ENCODE assay signal across 9 cellular contexts in genomic region chr1:94417702-94417961, GRCh38. TPM values are rescaled to one million over a fixed set of nuclear protein-coding genes. Genes with fewer than 3 reads are reported as not detected.
DNase-seq lines count a peak whose midpoint lies in the region; ATAC-seq and TF ChIP-seq lines count a peak whose summit lies in the region.
"Had no signal": no experiment of that assay in that cellular context is flagged by ENCODE, and none has a peak within 500 bp of the region (broad histone marks: within the 10 kb centered on the region; RNA-seq: fewer than 3 reads in every experiment).

No MANE protein-coding gene starts in this region.

- no peak overlapping the region for H2BK12ac ChIP-seq in trophoblast cell (ENCODE audit: low read length)

- H4K20me1 ChIP-seq in OCI-LY7 (ENCODE audit: insufficient read depth, low read length) (peaks cover 25% of the 10 kb centered on the region; the same call in 1 of the 2 replicates), fibroblast of lung (ENCODE audit: control insufficient read depth, extremely low read depth, insufficient read depth, low read length) (no peaks in the 10 kb centered on the region)

- peak overlapping the region; percentile 59 for H3K9ac ChIP-seq in fibroblast of lung (ENCODE audit: insufficient read depth, low read length)
- H3K9ac ChIP-seq in trophoblast cell (ENCODE audit: low read length), result peak overlapping the region; percentile 0

- no peak overlapping the region for H3K4ac ChIP-seq in trophoblast cell (ENCODE audit: low read depth, low read length)

- H3K4me1 ChIP-seq in CD4-positive, CD25-positive, alpha-beta regulatory T cell (ENCODE audit: control insufficient read depth, insufficient read depth, low read length, poor library complexity, severe bottlenecking), result peaks cover 25% of the 10 kb centered on the region
- H3K4me1 ChIP-seq in OCI-LY7 (ENCODE audit: insufficient read depth, low read length, poor library complexity, severe bottlenecking), result peaks cover 30% of the 10 kb centered on the region
- peaks cover 6% of the 10 kb centered on the region for H3K4me1 ChIP-seq in fibroblast of lung (ENCODE audit: control insufficient read depth, extremely low read depth, insufficient read depth, low read length)
- H3K4me1 ChIP-seq in trophoblast cell (ENCODE audit: control insufficient read depth in 1 of 2, insufficient read depth in 2 of 2, low read length in 2 of 2), result peaks cover 4 to 5% of the 10 kb centered on the region in 2 experiments

- peaks cover 8% of the 10 kb centered on the region for H3K79me1 ChIP-seq in trophoblast cell (ENCODE audit: low read length)

- peak overlapping the region; percentile 75 for H4K91ac ChIP-seq in trophoblast cell (ENCODE audit: low read depth, low read length)

- H3K36me3 Mint-ChIP-seq in CD4-positive, CD25-positive, alpha-beta regulatory T cell, result no peaks in the 10 kb centered on the region

- CTCF ChIA-PET in OCI-LY7 (lab: Charles Lee; ENCODE audit: unreplicated experiment), result no interaction called here

- H4K12ac ChIP-seq in trophoblast cell (ENCODE audit: low read depth, low read length), result peak overlapping the region; percentile 76

- peak overlapping the region; percentile 79 for H3K18ac ChIP-seq in trophoblast cell (ENCODE audit: low read length)

- no CpG with 5 or more reads among the region's 9 CpGs for WGBS in trophoblast cell (ENCODE audit: extremely low coverage, insufficient coverage, insufficient read length)

- no peak overlapping the region for H2AK5ac ChIP-seq in trophoblast cell (ENCODE audit: low read length)

- peaks cover 18 to 43% (median 30%) of the 10 kb centered on the region in 4 donors for H3K4me1 Mint-ChIP-seq in CD4-positive, CD25-positive, alpha-beta regulatory T cell

- H3K4me3 ChIP-seq in CD4-positive, CD25-positive, alpha-beta regulatory T cell (ENCODE audit: low read depth, low read length), result peak overlapping the region; percentile 96
- peak overlapping the region; percentile 91 for H3K4me3 ChIP-seq in OCI-LY7 (ENCODE audit: low read depth, low read length, poor library complexity, severe bottlenecking)
- H3K4me3 ChIP-seq in fibroblast of lung (replicated peaks in 1 of 4; ENCODE audit: control extremely low read depth in 1 of 4, insufficient read depth in 1 of 4, low read depth in 3 of 4, low read length in 4 of 4), result peak overlapping the region; percentile 34 to 95 (median 65)
- H3K4me3 ChIP-seq in trophoblast cell (ENCODE audit: low read depth, low read length), result peak overlapping the region; percentile 99

- peaks cover 2% of the 10 kb centered on the region for H3K27me3 ChIP-seq in CD4-positive, CD25-positive, alpha-beta regulatory T cell (ENCODE audit: control insufficient read depth, insufficient read depth, low read length)
- H3K27me3 ChIP-seq in fibroblast of lung (ENCODE audit: control insufficient read depth, insufficient read depth, low read length), result no peaks in the 10 kb centered on the region
- no peaks in the 10 kb centered on the region for H3K27me3 ChIP-seq in trophoblast cell (ENCODE audit: insufficient read depth, low read length)

- no peaks in the 10 kb centered on the region for H3K9me2 ChIP-seq in OCI-LY7 (ENCODE audit: insufficient read depth, low read length)

- no peak overlapping the region for H3K23ac ChIP-seq in trophoblast cell (ENCODE audit: low read length)

- H2AFZ ChIP-seq in OCI-LY7 (ENCODE audit: low read length) (peak overlapping the region; percentile 97), fibroblast of lung (ENCODE audit: low read length) (peak overlapping the region; percentile 86), trophoblast cell (ENCODE audit: insufficient read depth, low read length, poor library complexity) (peak overlapping the region; percentile 84)

- peaks cover 11% of the 10 kb centered on the region for H3K27me3 Mint-ChIP-seq in CD4-positive, CD25-positive, alpha-beta regulatory T cell
- H3K27me3 Mint-ChIP-seq: activated naive CD8-positive, alpha-beta T cell treated with anti-CD3 and anti-CD28 coated beads, Interleukin-2, amount 50 U/mL, for 24 hours had no signal

- H3K4me3 Mint-ChIP-seq in CD4-positive, CD25-positive, alpha-beta regulatory T cell, result no peak overlapping the region
- H3K4me3 Mint-ChIP-seq: activated naive CD8-positive, alpha-beta T cell treated with anti-CD3 and anti-CD28 coated beads, Interleukin-2, amount 50 U/mL, for 24 hours had no signal

- H3K27ac Mint-ChIP-seq in CD4-positive, CD25-positive, alpha-beta regulatory T cell, result no peak overlapping the region
- H3K27ac Mint-ChIP-seq: activated naive CD8-positive, alpha-beta T cell treated with anti-CD3 and anti-CD28 coated beads, Interleukin-2, amount 50 U/mL, for 24 hours had no signal

- ATAC-seq in CD4-positive, CD25-positive, alpha-beta regulatory T cell (ENCODE audit: low read depth in 2 of 2), result no peak
- ATAC-seq in GM21619 (IDR thresholded peaks at IDR 0.05; ENCODE audit: unreplicated experiment), result no peak

- H3K36me3 ChIP-seq in CD4-positive, CD25-positive, alpha-beta regulatory T cell (ENCODE audit: control insufficient read depth, insufficient read depth, low read length), result no peaks in the 10 kb centered on the region
- H3K36me3 ChIP-seq in OCI-LY7 (ENCODE audit: insufficient read depth, low read length), result no peaks in the 10 kb centered on the region
- H3K36me3 ChIP-seq in fibroblast of lung (ENCODE audit: control insufficient read depth, insufficient read depth, low read length), result no peaks in the 10 kb centered on the region
- no peaks in the 10 kb centered on the region for H3K36me3 ChIP-seq in trophoblast cell (ENCODE audit: control insufficient read depth in 1 of 2, insufficient read depth in 2 of 2, low read length in 2 of 2)

- H2BK5ac ChIP-seq in trophoblast cell (ENCODE audit: low read depth, low read length, poor library complexity), result peak overlapping the region; percentile 34

- peak overlapping the region; percentile 98 for H4K8ac ChIP-seq in trophoblast cell (ENCODE audit: low read depth, low read length)

- POLR2A ChIA-PET in OCI-LY7 (lab: Charles Lee), result interaction anchor here (0.9 to 1.4 kb wide), 3 partner anchors 8 to 32 kb away, joined by 3 to 4 read pairs (median 4); no protein-coding TSS in a partner anchor

- intact Hi-C loops in OCI-LY7 (cut with micrococcal nuclease; ENCODE audit: unreplicated experiment), result loop anchor here (10.0 kb wide), 1 partner anchor 1463 kb away; no protein-coding TSS in a partner anchor

- no peaks in the 10 kb centered on the region for H3K9me3 Mint-ChIP-seq in CD4-positive, CD25-positive, alpha-beta regulatory T cell
- H3K9me3 Mint-ChIP-seq: activated naive CD8-positive, alpha-beta T cell treated with anti-CD3 and anti-CD28 coated beads, Interleukin-2, amount 50 U/mL, for 24 hours had no signal

- no peak for DNase-seq in CD4-positive, CD25-positive, alpha-beta regulatory T cell
- DNase-seq in OCI-LY7 (ENCODE audit: low spot score) (no peak), fibroblast of lung (ENCODE audit: low read depth in 2 of 2) (no peak), trophoblast cell (peak in 1 of 2 donors; percentile 4), NCI-H446 (lab: John Stamatoyannopoulos, UW) (no peak), retina (no peak)
- no peak for DNase-seq in activated T-cell treated with anti-CD3 and anti-CD28 coated beads, Interleukin-2, amount 50 U/mL, for 1 hour

- H3K9me3 ChIP-seq in CD4-positive, CD25-positive, alpha-beta regulatory T cell (ENCODE audit: control insufficient read depth in 2 of 2, low read length in 2 of 2), result no peaks in the 10 kb centered on the region
- H3K9me3 ChIP-seq in OCI-LY7 (ENCODE audit: low read length) (no peaks in the 10 kb centered on the region), fibroblast of lung (ENCODE audit: control insufficient read depth, insufficient read depth, low read depth, low read length) (no peaks in the 10 kb centered on the region), trophoblast cell (ENCODE audit: insufficient read depth, low read depth, low read length) (no peaks in the 10 kb centered on the region)

- peak overlapping the region; percentile 80 for H3K27ac ChIP-seq in CD4-positive, CD25-positive, alpha-beta regulatory T cell (ENCODE audit: insufficient read depth, low read length, poor library complexity, severe bottlenecking)
- peak overlapping the region; percentile 35 for H3K27ac ChIP-seq in OCI-LY7 (ENCODE audit: low read depth, low read length, poor library complexity, severe bottlenecking)
- H3K27ac ChIP-seq in fibroblast of lung (ENCODE audit: insufficient read depth, low read length), result peak overlapping the region; percentile 86
- H3K27ac ChIP-seq in trophoblast cell (ENCODE audit: low read depth, low read length), result peak overlapping the region; percentile 20

- TF ChIP-seq CTCF in OCI-LY7 (conservative IDR thresholded peaks at IDR 0.05; ENCODE audit: low read length) (no peak), fibroblast of lung (conservative IDR thresholded peaks at IDR 0.05 in 1 of 2, IDR thresholded peaks at IDR 0.05 in 1 of 2; ENCODE audit: low read depth in 1 of 2, low read length in 2 of 2) (no peak)

- peaks cover 41% of the 10 kb centered on the region for H3K79me2 ChIP-seq in OCI-LY7 (ENCODE audit: insufficient read depth, low read depth, low read length)
- peaks cover 19% of the 10 kb centered on the region for H3K79me2 ChIP-seq in fibroblast of lung (ENCODE audit: control insufficient read depth, insufficient read depth, low read length)
- peaks cover 8% of the 10 kb centered on the region for H3K79me2 ChIP-seq in trophoblast cell (ENCODE audit: control insufficient read depth, insufficient read depth, low read length, poor library complexity)

- BruUV-seq in OCI-LY7 (replicated peaks; lab: Mats Ljungman, UMichigan), result TSS peak; percentile 87

- peak overlapping the region; percentile 73 for H2BK120ac ChIP-seq in trophoblast cell (ENCODE audit: insufficient read depth, low read length, poor library complexity)

- H3K4me2 ChIP-seq in OCI-LY7 (ENCODE audit: low read length), result peak overlapping the region; percentile 79
- peak overlapping the region; percentile 36 for H3K4me2 ChIP-seq in fibroblast of lung (ENCODE audit: extremely low read depth, insufficient read depth, low read length)
- peak overlapping the region; percentile 82 for H3K4me2 ChIP-seq in trophoblast cell (ENCODE audit: low read length)

- H3K14ac ChIP-seq in trophoblast cell (ENCODE audit: low read length), result peak overlapping the region; percentile 82

RNA-seq across cellular contexts. Expression of gene ABCD3, which starts 0.6 kb away (rescaled TPM):
- total RNA-seq in CD4-positive, CD25-positive, alpha-beta regulatory T cell, result 19.4 TPM
- polyA plus RNA-seq in CD4-positive, CD25-positive, alpha-beta regulatory T cell, result 10 to 100 TPM; 15.3 to 21.6 (median 18.9) TPM
- 18.3 and 21.1 TPM in 2 replicates for total RNA-seq in OCI-LY7 (2014; rRNA removed; shearing (Covaris generic))
- total RNA-seq in OCI-LY7 (2022) (33.8 and 36.5 TPM in 2 replicates), fibroblast of lung (34.0 and 34.4 TPM in 2 replicates)
- 23.9 and 26.4 TPM in 2 replicates for polyA plus RNA-seq in fibroblast of lung
- polyA plus RNA-seq in fibroblast of lung (2012), result 24.0 and 24.4 TPM in 2 replicates
- 3.6 and 6.0 TPM in 2 replicates for polyA minus RNA-seq in fibroblast of lung (ENCODE audit: low replicate concordance)
- polyA plus RNA-seq in trophoblast cell (2013), result 29.6 and 29.8 TPM in 2 replicates

Comparison
In these comparisons a context has a peak if more than half of its experiments do, and no peak if none do; other contexts are left out.
1. H3K27ac ChIP-seq: peak in every context shown above with its lines; median percentile 86 in fibroblast of lung; 80 in CD4-positive, CD25-positive, alpha-beta regulatory T cell; 35 in OCI-LY7; 20 in trophoblast cell.